In genomic region chr2:223084873-223085272, GRCh38 we compare ENCODE assay signal across 13 cellular contexts. TPM values are rescaled to one million over a fixed set of nuclear protein-coding genes. Genes with fewer than 3 reads are reported as not detected.
DNase-seq lines count a peak whose midpoint lies in the region; ATAC-seq and TF ChIP-seq lines count a peak whose summit lies in the region.
"Had no signal": no experiment of that assay in that cellular context is flagged by ENCODE, and none has a peak within 500 bp of the region (broad histone marks: within the 10 kb centered on the region; RNA-seq: fewer than 3 reads in every experiment).

No MANE protein-coding gene starts in this region.

- intact Hi-C loops in body of pancreas (cut with DNase I): no loop called here

- no peak overlapping the region for H2BK5ac ChIP-seq in neuronal stem cell (ENCODE audit: low read length)

- no peak overlapping the region for H3K18ac ChIP-seq in neuronal stem cell (ENCODE audit: low read length)

- H2AFZ ChIP-seq in neuronal stem cell (ENCODE audit: low read length): peak overlapping the region; percentile 68

- H3K4me3 ChIP-seq in body of pancreas: no peak overlapping the region
- H3K4me3 ChIP-seq in neuronal stem cell (ENCODE audit: low read length in 2 of 2): no peak overlapping the region
- H3K4me3 ChIP-seq: colonic mucosa, thoracic aorta had no signal

- H4K8ac ChIP-seq in neuronal stem cell (ENCODE audit: low read depth, low read length): no peak overlapping the region

- DNase-seq in EL (peak; percentile 23), NCI-H146 (lab: John Stamatoyannopoulos, UW) (peak; percentile 76), body of pancreas (peak; percentile 16 to 75 (median 46)), neuronal stem cell (ENCODE audit: low spot score) (no peak)
- no peak for DNase-seq in activated T-cell treated with anti-CD3 and anti-CD28 coated beads, Interleukin-2, amount 50 U/mL, for 48 hours
- DNase-seq in natural killer cell treated with Interleukin-12 subunit alpha and Interleukin-12 subunit beta and Interleukin-15 and Interleukin-18, amount 100 ng/mL, for 72 hours (ENCODE audit: low spot score): no peak
- DNase-seq: CD4-positive, CD25-positive, alpha-beta regulatory T cell; colonic mucosa; NCI-H510A; small intestine had no signal

- H2AK5ac ChIP-seq in neuronal stem cell (ENCODE audit: low read depth, low read length): no peak overlapping the region

- H3K4me2 ChIP-seq in neuronal stem cell (ENCODE audit: insufficient read depth, low read length, poor library complexity, severe bottlenecking): no peak overlapping the region

- no peak overlapping the region for H3K4ac ChIP-seq in neuronal stem cell (ENCODE audit: low read length)

- H3K9ac ChIP-seq in neuronal stem cell (ENCODE audit: low read depth, low read length, poor library complexity): no peak overlapping the region

- H2BK15ac ChIP-seq in neuronal stem cell (ENCODE audit: low read length): no peak overlapping the region

- no peak overlapping the region for H2BK120ac ChIP-seq in neuronal stem cell (ENCODE audit: low read depth, low read length)

- no peak overlapping the region for H3K27ac ChIP-seq in body of pancreas
- no peak overlapping the region for H3K27ac ChIP-seq in neuronal stem cell (replicated peaks; ENCODE audit: low read length)
- H3K27ac ChIP-seq: colonic mucosa, thoracic aorta had no signal

- 63 to 69% methylated on average over 2 of the region's 2 CpGs for WGBS in body of pancreas, 2 donors
- WGBS in neuronal stem cell (ENCODE audit: extremely low coverage in 2 of 2, insufficient read length in 2 of 2, insufficient replicate concordance in 1 of 2), 2 donors: no CpG with 5 or more reads among the region's 2 CpGs

- no peak overlapping the region for H3K14ac ChIP-seq in neuronal stem cell (ENCODE audit: low read length)

- no peak overlapping the region for H3K23ac ChIP-seq in neuronal stem cell (ENCODE audit: low read depth, low read length, poor library complexity)

- H4K91ac ChIP-seq in neuronal stem cell (ENCODE audit: low read depth, low read length, poor library complexity): no peak overlapping the region

- no peak for TF ChIP-seq POLR2A in body of pancreas (IDR thresholded peaks at IDR 0.05)

- H3K4me1 ChIP-seq in body of pancreas: peaks cover 20% of the 10 kb centered on the region
- H3K4me1 ChIP-seq in neuronal stem cell (ENCODE audit: control insufficient read depth in 2 of 2, insufficient read depth in 1 of 2, low read depth in 1 of 2, low read length in 2 of 2): peaks cover 0 to 16% of the 10 kb centered on the region in 2 donors
- H3K4me1 ChIP-seq: colonic mucosa had no signal

- H3K79me1 ChIP-seq in neuronal stem cell (ENCODE audit: low read depth, low read length): no peaks in the 10 kb centered on the region

- no peaks in the 10 kb centered on the region for H3K36me3 ChIP-seq in body of pancreas (replicated peaks in 1 of 2; ENCODE audit: insufficient read depth in 1 of 2, low read depth in 2 of 2)
- no peaks in the 10 kb centered on the region for H3K36me3 ChIP-seq in neuronal stem cell (replicated peaks in 1 of 2; ENCODE audit: control insufficient read depth in 2 of 2, insufficient read depth in 2 of 2, low read length in 2 of 2)
- H3K36me3 ChIP-seq: colonic mucosa, thoracic aorta had no signal

- H3K9me3 ChIP-seq in body of pancreas: no peaks in the 10 kb centered on the region
- H3K9me3 ChIP-seq in neuronal stem cell (replicated peaks in 1 of 2; ENCODE audit: control insufficient read depth in 2 of 2, insufficient read depth in 1 of 2, low read depth in 1 of 2, low read length in 2 of 2): no peaks in the 10 kb centered on the region
- H3K9me3 ChIP-seq: colonic mucosa, thoracic aorta had no signal

- H3K4me3 Mint-ChIP-seq in natural killer cell treated with Interleukin-12 subunit alpha and Interleukin-12 subunit beta and Interleukin-15 and Interleukin-18, amount 100 ng/mL, for 72 hours: no peak overlapping the region
- H3K4me3 Mint-ChIP-seq: activated naive CD8-positive, alpha-beta T cell; CD4-positive, CD25-positive, alpha-beta regulatory T cell had no signal

- H3K36me3 Mint-ChIP-seq in natural killer cell treated with Interleukin-12 subunit alpha and Interleukin-12 subunit beta and Interleukin-15 and Interleukin-18, amount 100 ng/mL, for 72 hours: no peaks in the 10 kb centered on the region
- H3K36me3 Mint-ChIP-seq: activated naive CD8-positive, alpha-beta T cell; CD4-positive, CD25-positive, alpha-beta regulatory T cell had no signal

- no peak overlapping the region for H3K27ac Mint-ChIP-seq in natural killer cell treated with Interleukin-12 subunit alpha and Interleukin-12 subunit beta and Interleukin-15 and Interleukin-18, amount 100 ng/mL, for 72 hours
- H3K27ac Mint-ChIP-seq: activated naive CD8-positive, alpha-beta T cell; CD4-positive, CD25-positive, alpha-beta regulatory T cell had no signal

- ATAC-seq in body of pancreas (peak; percentile 76), GM18870 (IDR thresholded peaks at IDR 0.05; ENCODE audit: unreplicated experiment) (no peak)
- ATAC-seq in natural killer cell treated with Interleukin-12 subunit alpha and Interleukin-12 subunit beta and Interleukin-15 and Interleukin-18, amount 100 ng/mL, for 72 hours: no peak

- no peak for TF ChIP-seq CTCF in body of pancreas (IDR thresholded peaks at IDR 0.05)

- no peaks in the 10 kb centered on the region for H3K4me1 Mint-ChIP-seq in natural killer cell treated with Interleukin-12 subunit alpha and Interleukin-12 subunit beta and Interleukin-15 and Interleukin-18, amount 100 ng/mL, for 72 hours (ENCODE audit: low read depth in 2 of 2)
- H3K4me1 Mint-ChIP-seq: CD4-positive, CD25-positive, alpha-beta regulatory T cell had no signal

- peaks cover 0 to 3% of the 10 kb centered on the region in 2 donors for H3K27me3 Mint-ChIP-seq in natural killer cell treated with Interleukin-12 subunit alpha and Interleukin-12 subunit beta and Interleukin-15 and Interleukin-18, amount 100 ng/mL, for 72 hours
- H3K27me3 Mint-ChIP-seq: CD4-positive, CD25-positive, alpha-beta regulatory T cell had no signal

- H2BK12ac ChIP-seq in neuronal stem cell (ENCODE audit: low read length): no peak overlapping the region

- H3K9me3 Mint-ChIP-seq in natural killer cell treated with Interleukin-12 subunit alpha and Interleukin-12 subunit beta and Interleukin-15 and Interleukin-18, amount 100 ng/mL, for 72 hours: peaks cover 2% of the 10 kb centered on the region

- H3K27me3 ChIP-seq in body of pancreas (no peaks in the 10 kb centered on the region), neuronal stem cell (ENCODE audit: control insufficient read depth in 3 of 3, insufficient read depth in 3 of 3, low read depth in 1 of 3, low read length in 3 of 3) (no peaks in the 10 kb centered on the region)
- H3K27me3 ChIP-seq: colonic mucosa had no signal

RNA-seq across cellular contexts. Expression of gene KCNE4, which starts 32.9 kb away (rescaled TPM):
- 1 to 10 TPM; 3.9 to 4.6 TPM for total RNA-seq in body of pancreas
- not detected for polyA plus RNA-seq in neuronal stem cell (2013, experiment 1 of 2)
- not detected for polyA plus RNA-seq in neuronal stem cell (2013, experiment 2 of 2)
- total RNA-seq in natural killer cell treated with Interleukin-12 subunit alpha and Interleukin-12 subunit beta and Interleukin-15 and Interleukin-18, amount 100 ng/mL, for 72 hours: not detected
- total RNA-seq: CD4-positive, CD25-positive, alpha-beta regulatory T cell had no signal
- polyA plus RNA-seq: CD4-positive, CD25-positive, alpha-beta regulatory T cell had no signal

Comparison
In these comparisons a context has a peak if more than half of its experiments do, and no peak if none do; other contexts are left out.
1. DNase-seq: peak in EL (single experiment), NCI-H146 (single experiment) and body of pancreas (4 of 4); none in neuronal stem cell (single experiment), activated T-cell treated with anti-CD3 and anti-CD28 coated beads, Interleukin-2, amount 50 U/mL, for 48 hours (0 of 2) and natural killer cell treated with Interleukin-12 subunit alpha and Interleukin-12 subunit beta and Interleukin-15 and Interleukin-18, amount 100 ng/mL, for 72 hours (single experiment).
2. RNA of gene KCNE4, which starts 32.9 kb away (total RNA-seq): 3.9 to 4.6 TPM in body of pancreas; not detected in natural killer cell treated with Interleukin-12 subunit alpha and Interleukin-12 subunit beta and Interleukin-15 and Interleukin-18, amount 100 ng/mL, for 72 hours; every median in the first group is over 4 times any median in the second.